Comparison of ENCODE assay signal across 8 cellular contexts in the genomic region with DNA sequence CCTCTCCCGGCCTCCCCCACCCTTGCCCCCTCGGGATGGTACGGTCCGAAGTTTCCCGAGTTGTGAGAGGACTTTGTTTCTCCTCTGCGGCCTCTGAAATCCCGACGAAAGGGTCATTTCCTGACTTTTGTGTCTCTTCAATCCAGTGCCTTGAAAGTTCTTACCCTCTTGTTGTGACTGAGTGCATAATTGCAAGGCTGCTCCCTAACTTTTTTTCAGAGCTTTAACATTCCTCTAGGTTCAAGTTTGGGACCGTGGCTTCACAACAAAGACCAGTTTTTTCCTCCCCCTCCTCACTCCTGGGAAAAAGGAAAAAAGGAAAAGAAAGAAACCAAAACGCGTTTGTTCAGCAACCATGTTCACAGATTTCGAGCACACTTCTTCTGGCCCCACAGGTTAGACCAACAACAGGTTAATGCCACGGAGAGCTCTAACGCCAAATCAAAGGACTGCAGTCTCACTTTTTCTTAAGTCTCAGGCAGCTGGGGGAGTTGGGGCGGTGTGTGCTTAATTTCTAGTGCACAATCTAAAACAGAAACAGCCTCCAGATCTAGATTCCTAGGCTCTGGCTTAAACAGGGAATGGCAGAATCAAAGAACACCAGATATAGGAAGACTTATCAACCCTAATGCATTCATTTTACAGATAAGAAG.
DNase-seq lines count a peak whose midpoint lies in the region; ATAC-seq and TF ChIP-seq lines count a peak whose summit lies in the region.

No MANE protein-coding gene starts in this region.

- peak overlapping the region; percentile 52 to 70 for H3K4ac ChIP-seq in mesenchymal stem cell (ENCODE audit: low read depth in 1 of 2, low read length in 2 of 2)

- no peaks in the 10 kb centered on the region for H3K27me3 ChIP-seq in mesenchymal stem cell (ENCODE audit: control insufficient read depth in 1 of 2, insufficient read depth in 1 of 2, low read length in 2 of 2)
- H3K27me3 ChIP-seq in vagina: no peaks in the 10 kb centered on the region

- H2AK5ac ChIP-seq in mesenchymal stem cell (ENCODE audit: low read length, severe bottlenecking): peak overlapping the region; percentile 34

- peak; percentile 40 for ATAC-seq in Right ventricle myocardium inferior
- ATAC-seq in HG03565 (IDR thresholded peaks at IDR 0.05; ENCODE audit: unreplicated experiment): no peak
- no peak for ATAC-seq in GM19328 (IDR thresholded peaks at IDR 0.05; ENCODE audit: unreplicated experiment)

- H3K27ac ChIP-seq in mesenchymal stem cell (ENCODE audit: low read length, poor library complexity, severe bottlenecking) (peak overlapping the region; percentile 82), vagina (peak overlapping the region; percentile 87)

- H3K14ac ChIP-seq in mesenchymal stem cell (ENCODE audit: low read length in 2 of 2): peak overlapping the region in 1 of 2 experiments; percentile 55

- H2BK120ac ChIP-seq in mesenchymal stem cell (ENCODE audit: low read depth, low read length): peak overlapping the region; percentile 54

- no peak for TF ChIP-seq POLR2A in vagina (IDR thresholded peaks at IDR 0.05)

- H4K8ac ChIP-seq in mesenchymal stem cell (ENCODE audit: low read length): peak overlapping the region; percentile 66

- H3K4me2 ChIP-seq in mesenchymal stem cell (ENCODE audit: low read length, poor library complexity, severe bottlenecking): peak overlapping the region; percentile 71

- H2BK15ac ChIP-seq in mesenchymal stem cell (ENCODE audit: low read depth, poor library complexity, severe bottlenecking): peak overlapping the region; percentile 87

- no peaks in the 10 kb centered on the region for H3K9me3 ChIP-seq in mesenchymal stem cell (ENCODE audit: control insufficient read depth, low read length)
- no peaks in the 10 kb centered on the region for H3K9me3 ChIP-seq in vagina

- H2BK12ac ChIP-seq in mesenchymal stem cell (ENCODE audit: low read length in 2 of 2): peak overlapping the region in 1 of 2 experiments; percentile 60

- peak overlapping the region; percentile 91 for H2BK5ac ChIP-seq in mesenchymal stem cell (ENCODE audit: low read depth, low read length, poor library complexity, severe bottlenecking)

- H3K4me1 ChIP-seq in mesenchymal stem cell (ENCODE audit: control insufficient read depth, insufficient read depth, low read depth, low read length): peaks cover 4% of the 10 kb centered on the region
- peaks cover 55% of the 10 kb centered on the region for H3K4me1 ChIP-seq in vagina

- H2AFZ ChIP-seq in mesenchymal stem cell (ENCODE audit: low read depth, low read length): peak overlapping the region; percentile 70

- peak overlapping the region; percentile 94 for H4K91ac ChIP-seq in mesenchymal stem cell (ENCODE audit: low read length)

- under 1% methylated on average over 9 of the region's 15 CpGs for WGBS in mesenchymal stem cell

- H3K4me3 ChIP-seq in choroid plexus epithelial cell (ENCODE audit: low read depth, low read length): peak overlapping the region; percentile 60
- H3K4me3 ChIP-seq in mesenchymal stem cell (ENCODE audit: insufficient read depth in 1 of 2, low read depth in 1 of 2, low read length in 2 of 2): peak overlapping the region; percentile 45 to 79
- peak overlapping the region; percentile 50 for H3K4me3 ChIP-seq in vagina

- peak overlapping the region; percentile 49 to 81 for H3K18ac ChIP-seq in mesenchymal stem cell (ENCODE audit: low read depth in 1 of 2, low read length in 2 of 2)

- H3K9ac ChIP-seq in mesenchymal stem cell (ENCODE audit: low read length): peak overlapping the region; percentile 92

- no peaks in the 10 kb centered on the region for H3K79me1 ChIP-seq in mesenchymal stem cell (replicated peaks; ENCODE audit: low read length, poor library complexity, severe bottlenecking)

- no peak for DNase-seq in Right ventricle myocardium inferior (ENCODE audit: missing footprints)
- no peak for DNase-seq in cardiac septum (ENCODE audit: low spot score)
- peak; percentile 48 for DNase-seq in choroid plexus epithelial cell (ENCODE audit: low read depth)
- DNase-seq in mesenchymal stem cell: peak; percentile 50
- DNase-seq in vagina (ENCODE audit: extremely low spot score in 2 of 2): no peak
- DNase-seq in SKM-1 treated with dmso at 0.1 percent for 144 hours (lab: John Stamatoyannopoulos, UW; ENCODE audit: unreplicated experiment): no peak

- H3K36me3 ChIP-seq in mesenchymal stem cell (ENCODE audit: control insufficient read depth in 1 of 2, insufficient read depth in 2 of 2, low read depth in 1 of 2, low read length in 2 of 2): no peaks in the 10 kb centered on the region
- H3K36me3 ChIP-seq in vagina: no peaks in the 10 kb centered on the region

- H3K23ac ChIP-seq in mesenchymal stem cell (ENCODE audit: low read length in 2 of 2): no peak overlapping the region

- TF ChIP-seq CTCF in choroid plexus epithelial cell (conservative IDR thresholded peaks at IDR 0.05; ENCODE audit: low read depth, low read length) (no peak), vagina (IDR thresholded peaks at IDR 0.05) (no peak)

- intact Hi-C loops in Right ventricle myocardium inferior (cut with DNase I) (loop anchor here (1.0 to 5.0 kb wide), 3 partner anchors 66 to 279 kb away; partner anchors contain the start of gene SPRED1), cardiac septum (cut with DNase I) (loop anchor here (2.0 to 5.0 kb wide), 3 partner anchors 59 to 279 kb away; partner anchors contain the start of gene SPRED1), vagina (cut with DNase I) (no loop called here)

Comparison
In these comparisons a context has a peak if more than half of its experiments do, and no peak if none do; other contexts are left out.
1. DNase-seq: peak in choroid plexus epithelial cell (single experiment) and mesenchymal stem cell (single experiment); none in Right ventricle myocardium inferior (single experiment), cardiac septum (single experiment), vagina (0 of 2) and SKM-1 treated with dmso at 0.1 percent for 144 hours (single experiment).
2. Peak in every context shown above with its lines, with median percentiles within 50 percentile points of each other: H3K4me3 ChIP-seq.